Comparison of ENCODE assay signal across 8 cellular contexts in the genomic region with DNA sequence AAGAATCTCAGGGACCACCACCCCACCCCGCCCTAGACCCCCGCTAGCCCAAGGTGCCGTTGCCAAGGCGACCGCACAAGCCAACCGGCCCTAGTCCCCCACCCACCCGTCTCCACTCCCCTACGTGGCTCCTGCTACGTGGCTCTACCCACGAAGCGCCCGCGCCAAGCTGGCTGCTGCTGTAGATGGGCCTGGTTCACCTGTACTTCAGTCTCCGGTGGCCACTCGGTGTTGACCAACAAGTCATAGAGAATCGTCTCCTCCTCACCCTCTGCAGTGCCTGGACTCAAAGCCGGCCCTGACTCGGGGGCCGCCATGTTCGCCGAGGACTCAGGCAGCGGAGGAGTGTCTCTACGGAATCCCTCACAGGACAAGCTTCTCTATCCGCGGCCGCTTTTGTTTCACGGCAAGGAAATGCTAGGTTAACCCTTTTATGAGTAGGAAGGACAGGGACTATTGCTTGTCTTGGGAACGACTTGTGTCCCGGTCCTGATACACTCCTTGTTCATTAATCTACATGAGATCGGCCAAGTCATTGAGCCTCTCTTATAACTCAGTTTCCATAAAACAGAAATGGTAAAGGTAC. TPM values are rescaled to one million over a fixed set of nuclear protein-coding genes. Genes with fewer than 3 reads are reported as not detected.
DNase-seq lines count a peak whose midpoint lies in the region; ATAC-seq, FAIRE-seq and TF ChIP-seq lines count a peak whose summit lies in the region.

A gene (minus strand): TSS at position 347 of the 586 bp plus-strand sequence. CDS start 30 bp downstream, at position 317.

- peak within 1 kb of the TSS; percentile 48; the same call in 1 of the 2 replicates for H3K18ac ChIP-seq in H1 (ENCODE audit: extremely low read depth, low read length)

- no peak within 1 kb of the TSS for H3K14ac ChIP-seq in H1 (ENCODE audit: insufficient read length)

- H2AFZ ChIP-seq in H1 (ENCODE audit: low read length): peak within 1 kb of the TSS; percentile 99

- peaks cover 12% of the 10 kb centered on the region for H3K4me1 ChIP-seq in CD8-positive, alpha-beta memory T cell (ENCODE audit: insufficient read depth, low read length)
- H3K4me1 ChIP-seq in H1 (replicated peaks in 1 of 4; ENCODE audit: control insufficient read depth in 3 of 4, insufficient read depth in 4 of 4, low read length in 3 of 4): peaks cover 0 to 4% (median 0%) of the 10 kb centered on the region in 4 experiments; a peak in 1 of 7 replicates

- H3K56ac ChIP-seq in H1 (replicated peaks; ENCODE audit: insufficient read length, low read depth, low read length): no peak within 1 kb of the TSS

- POLR2A ChIA-PET in CD8-positive, alpha-beta memory T cell (lab: Charles Lee): interaction anchor here (0.6 to 1.3 kb wide), 2 partner anchors 31 to 33 kb away, joined by 3 read pairs; a partner anchor contains a TSS
- POLR2A ChIA-PET in H1 (lab: Charles Lee; ENCODE audit: partially characterized antibody): interaction anchor here (1.0 to 1.6 kb wide), 3 partner anchors 12 to 30 kb away, joined by 4 to 7 read pairs (median 5); a partner anchor contains a TSS

- H4K5ac ChIP-seq in H1 (ENCODE audit: insufficient read length, low read depth, low read length): peak within 1 kb of the TSS; percentile 66

- no peak within 1 kb of the TSS for H3K4ac ChIP-seq in H1 (replicated peaks; ENCODE audit: insufficient read length, low read depth, low read length)

- no peak for FAIRE-seq in H1 (lab: Jason Lieb, UNC)

- H2AK5ac ChIP-seq in H1 (ENCODE audit: low read depth, low read length): no peak within 1 kb of the TSS

- H2BK15ac ChIP-seq in H1 (ENCODE audit: low read length): 0 out of 2 replicates have a peak within 1 kb of the TSS, but pooled peaks have one; percentile 36

- peak within 1 kb of the TSS; percentile 62 for H4K8ac ChIP-seq in H1 (ENCODE audit: extremely low read depth, insufficient read depth, low read length)

- peak within 1 kb of the TSS; percentile 72 for H3K27ac ChIP-seq in CD8-positive, alpha-beta memory T cell (ENCODE audit: low read depth, low read length)
- H3K27ac ChIP-seq in H1 (ENCODE audit: low read depth, low read length): no peak within 1 kb of the TSS

- H3K36me3 Mint-ChIP-seq in CD8-positive, alpha-beta memory T cell: peaks cover 0 to 18% (median 0%) of the 10 kb centered on the region in 3 donors

- no peak within 1 kb of the TSS; the same call in 1 of the 2 replicates for H2BK12ac ChIP-seq in H1 (ENCODE audit: low read depth, low read length)

- 0 out of 2 replicates have a peak within 1 kb of the TSS, but pooled peaks have one; percentile 19 for H2BK20ac ChIP-seq in H1 (ENCODE audit: low read length)

- H3K27me3 ChIP-seq in CD8-positive, alpha-beta memory T cell (ENCODE audit: insufficient read depth, low read length, poor library complexity, severe bottlenecking): no peaks in the 10 kb centered on the region
- no peaks in the 10 kb centered on the region for H3K27me3 ChIP-seq in H1 (replicated peaks in 1 of 4; ENCODE audit: control insufficient read depth in 3 of 4, extremely low read depth in 1 of 4, insufficient read depth in 3 of 4, low read length in 3 of 4)

- peaks cover 0 to 19% of the 10 kb centered on the region in 2 experiments; a peak in 2 of 4 replicates for H3K79me2 ChIP-seq in H1 (ENCODE audit: control insufficient read depth in 1 of 2, insufficient read depth in 2 of 2, low read length in 2 of 2)

- no peak within 1 kb of the TSS for H3K23ac ChIP-seq in H1 (ENCODE audit: insufficient read length)

- H3K9ac ChIP-seq in H1 (replicated peaks in 1 of 4; ENCODE audit: extremely low read depth in 1 of 4, low read depth in 3 of 4, low read length in 3 of 4): peak within 1 kb of the TSS; percentile 34 to 92 (median 60)

- TF ChIP-seq RAD21 in H1 (IDR thresholded peaks at IDR 0.05 in 1 of 2, conservative IDR thresholded peaks at IDR 0.05 in 1 of 2; ENCODE audit: low read depth in 2 of 2, low read length in 2 of 2): no peak

- H4K20me1 ChIP-seq in H1 (replicated peaks in 1 of 2; ENCODE audit: control insufficient read depth in 1 of 2, insufficient read depth in 2 of 2, low read length in 2 of 2): no peaks in the 10 kb centered on the region

- H3K9me3 Mint-ChIP-seq in CD8-positive, alpha-beta memory T cell: no peaks in the 10 kb centered on the region

- H3K79me1 ChIP-seq in H1 (ENCODE audit: low read depth, low read length): no peaks in the 10 kb centered on the region

- 2% methylated on average over 28 of the region's 30 CpGs; no CpG with 5 or more reads in 1 of the 2 experiments for WGBS in H1 (ENCODE audit: extremely low coverage in 1 of 2, insufficient coverage in 1 of 2, insufficient read length in 1 of 2, insufficient replicate concordance in 2 of 2, low coverage in 1 of 2, low lambda C conversion rate in 2 of 2, missing lambda C conversion rate in 1 of 2), 2 experiments

- H3K27ac Mint-ChIP-seq in CD8-positive, alpha-beta memory T cell: peak within 1 kb of the TSS; percentile 91 to 100 (median 98)

- TF ChIP-seq CTCF in H1 (IDR thresholded peaks at IDR 0.05; ENCODE audit: control extremely low read depth in 1 of 3, insufficient read depth in 1 of 3, low read depth in 1 of 3, low read length in 3 of 3): no peak

- H3K4me3 Mint-ChIP-seq in CD8-positive, alpha-beta memory T cell: peak within 1 kb of the TSS; percentile 95 to 100 (median 100)

- TF ChIP-seq EP300 in H1 (IDR thresholded peaks at IDR 0.05; ENCODE audit: borderline replicate concordance in 1 of 2, low read depth in 2 of 2, low read length in 2 of 2): 0 out of 3 replicates have a peak, but pooled peaks of 1 of the 2 experiments have one; percentile 33

- peaks cover 37 to 46% (median 40%) of the 10 kb centered on the region in 3 donors for H3K4me1 Mint-ChIP-seq in CD8-positive, alpha-beta memory T cell

- H3K23me2 ChIP-seq in H1 (ENCODE audit: low read depth, low read length): peaks cover 6% of the 10 kb centered on the region

- peak within 1 kb of the TSS; percentile 49 for H2BK120ac ChIP-seq in H1 (replicated peaks; ENCODE audit: low read depth, low read length)

- H4K91ac ChIP-seq in H1 (replicated peaks; ENCODE audit: insufficient read length, low read length): peak within 1 kb of the TSS; percentile 85

- no peaks in the 10 kb centered on the region for H3K9me3 ChIP-seq in CD8-positive, alpha-beta memory T cell (ENCODE audit: low read length)
- H3K9me3 ChIP-seq in H1 (ENCODE audit: insufficient read depth in 2 of 2, low read depth in 1 of 2, low read length in 1 of 2): no peaks in the 10 kb centered on the region

- peak; percentile 53 to 84 (median 69) for DNase-seq in CD8-positive, alpha-beta memory T cell
- DNase-seq in HS-27A (ENCODE audit: low read depth) (peak; percentile 83), NOMO-1 treated with DMSO at 0.1 percent for 48 hours (lab: John Stamatoyannopoulos, UW; ENCODE audit: unreplicated experiment) (peak; percentile 73), H1 (ENCODE audit: low read depth in 1 of 2, low spot score in 2 of 2) (peak; percentile 38 to 86), medulla oblongata (ENCODE audit: extremely low spot score) (peak; percentile 94)
- peak; percentile 45 to 61 for DNase-seq in activated CD8-positive, alpha-beta memory T cell treated with anti-CD3 and anti-CD28 coated beads for 4 hours (ENCODE audit: low read depth in 2 of 2)
- peak; percentile 59 for DNase-seq in stimulated activated CD8-positive, alpha-beta memory T cell treated with anti-CD3 and anti-CD28 coated beads, Interleukin-12 subunit alpha, Interleukin-12 subunit beta, amount 100 ng/mL, for 1 hour (ENCODE audit: low read depth)

- CTCF ChIA-PET in CD8-positive, alpha-beta memory T cell (lab: Charles Lee): interaction anchor here (0.7 to 1.8 kb wide), 5 partner anchors 12 to 95 kb away, joined by 3 to 9 read pairs (median 4); a partner anchor contains a TSS
- CTCF ChIA-PET in H1 (lab: Charles Lee; ENCODE audit: partially characterized antibody): interaction anchor here (0.9 to 2.0 kb wide), 5 partner anchors 15 to 132 kb away, joined by 3 to 10 read pairs (median 3); no protein-coding TSS in a partner anchor

- H3K4me3 ChIP-seq in CD8-positive, alpha-beta memory T cell (ENCODE audit: low read length): peak within 1 kb of the TSS; percentile 71
- peak within 1 kb of the TSS; percentile 88 to 98 (median 96) for H3K4me3 ChIP-seq in H1 (ENCODE audit: extremely low read depth in 1 of 4, insufficient read depth in 2 of 4, low read depth in 3 of 4, low read length in 4 of 4)

- peak; percentile 86 for ATAC-seq in GM19463 (IDR thresholded peaks at IDR 0.05; ENCODE audit: unreplicated experiment)

- H2BK5ac ChIP-seq in H1 (ENCODE audit: low read depth, low read length): peak within 1 kb of the TSS; percentile 55

- TF ChIP-seq POLR2A in H1 (IDR thresholded peaks at IDR 0.05; ENCODE audit: control extremely low read depth in 1 of 2, low read depth in 2 of 2, low read length in 2 of 2): peak; percentile 29 to 71

- H3K4me2 ChIP-seq in H1 (ENCODE audit: insufficient read depth in 1 of 2, low read depth in 2 of 2, low read length in 2 of 2): peak within 1 kb of the TSS; percentile 94 to 99

- H3K27me3 Mint-ChIP-seq in CD8-positive, alpha-beta memory T cell: peaks cover 7 to 8% of the 10 kb centered on the region in 2 donors

- H3K36me3 ChIP-seq in CD8-positive, alpha-beta memory T cell (ENCODE audit: insufficient read depth, low read length): peaks cover under 1% of the 10 kb centered on the region
- H3K36me3 ChIP-seq in H1 (ENCODE audit: control insufficient read depth in 2 of 4, insufficient read depth in 4 of 4, low read length in 3 of 4): no peaks in the 10 kb centered on the region

TF ChIP-seq in H1, 55 proteins besides CTCF, POLR2A, EP300 and RAD21 (continues in another document):
- peak; percentile 84 for TF ChIP-seq KDM5A (IDR thresholded peaks at IDR 0.05; ENCODE audit: low read length)
- peak; percentile 82 for TF ChIP-seq TAF1 (IDR thresholded peaks at IDR 0.05; ENCODE audit: low read depth, low read length)

RNA-seq across cellular contexts. Expression of the gene that starts here (rescaled TPM):
- total RNA-seq in CD8-positive, alpha-beta memory T cell: 10 to 100 TPM; 30.6 to 34.1 TPM
- polyA plus RNA-seq in CD8-positive, alpha-beta memory T cell: 22.0 TPM
- total RNA-seq in H1 (2021; fragmentation: NEBNext Ultra II Directional; extraction: Animal tissue kit (Norgen Biotek cat#: 25700)): 34.1 and 34.8 TPM in 2 replicates
- polyA plus RNA-seq in H1 (2011; rRNA removed): 16.4 and 19.6 TPM in 2 replicates
- 17.7 TPM for polyA plus RNA-seq in H1 (2011; cell fraction: cytosol; rRNA removed)
- polyA plus RNA-seq in H1 (2011; cell fraction: nucleus; rRNA removed): 25.9 TPM
- 25.7 to 28.6 TPM (median 27.5 TPM) in 4 replicates for polyA plus RNA-seq in H1 (2012, experiment 1 of 2)
- 2.4 TPM for polyA plus RNA-seq in H1 (2012, experiment 2 of 2)
- 25.4 TPM for polyA plus RNA-seq in H1 (2013, experiment 1 of 2)
- polyA plus RNA-seq in H1 (2013, experiment 2 of 2): 23.0 TPM
- polyA minus RNA-seq in H1 (2011; rRNA and poly(A)+ RNA removed): 70.8 and 84.9 TPM in 2 replicates
- polyA minus RNA-seq in H1 (2011; cell fraction: cytosol; rRNA and poly(A)+ RNA removed): 22.2 TPM
- polyA minus RNA-seq in H1 (2011; cell fraction: nucleus; rRNA and poly(A)+ RNA removed): 56.0 TPM
